In genomic region chr7:97442-97841, GRCh38 we compare ENCODE assay signal across 29 cellular contexts.
"Had no signal": no experiment of that assay in that cellular context is flagged by ENCODE, and none has a peak within 500 bp of the region (broad histone marks: within the 10 kb centered on the region; RNA-seq: fewer than 3 reads in every experiment).

No MANE protein-coding gene starts in this region.

- H3K27ac ChIP-seq: ovary, psoas muscle, tibial nerve had no signal

- H3K36me3 ChIP-seq: ovary, tibial nerve had no signal

- DNase-seq: activated CD4-positive, alpha-beta memory T cell treated with anti-CD3 and anti-CD28 coated beads for 36 hours; activated CD4-positive, alpha-beta T cell treated with anti-CD3 and anti-CD28 coated beads, Interleukin-2, amount 10 ng/mL, durations not matched to agents 24 days and 14 days; activated CD8-positive, alpha-beta memory T cell treated with anti-CD3 and anti-CD28 coated beads, Interleukin-2, amount 50 U/mL, for 48 hours; activated gamma-delta T cell; activated naive CD4-positive, alpha-beta T cell treated with anti-CD3 and anti-CD28 coated beads, Interleukin-2, amount 50 U/mL, for 16 hours; activated T-cell treated with anti-CD3 and anti-CD28 coated beads, Interleukin-2, amount 50 U/mL, for 24 hours; amniotic stem cell; caudate nucleus; cortex of kidney; foreskin fibroblast; head of caudate nucleus; hippocampal formation; left ventricle myocardium superior; mammary epithelial cell; naive B cell; ovary; psoas muscle; stimulated activated CD4-positive, alpha-beta T cell treated with anti-CD3 and anti-CD28 coated beads, Interleukin-1b, Interleukin-23, amount 100 ng/mL, for 48 hours; stimulated activated CD4-positive, alpha-beta T cell treated with anti-CD3 and anti-CD28 coated beads, Interleukin-4, amount 100 ng/mL, for 4 hours; stimulated activated CD8-positive, alpha-beta memory T cell treated with anti-CD3 and anti-CD28 coated beads, Interleukin-4, amount 100 ng/mL, for 48 hours; stimulated activated naive CD8-positive, alpha-beta T cell treated with anti-CD3 and anti-CD28 coated beads, Interleukin-15, amount 100 ng/mL, for 72 hours had no signal

- H3K4me2 ChIP-seq: smooth muscle cell had no signal

- H3K4me3 Mint-ChIP-seq: activated CD4-positive, alpha-beta memory T cell treated with anti-CD3 and anti-CD28 coated beads for 36 hours; activated CD4-positive, alpha-beta T cell treated with anti-CD3 and anti-CD28 coated beads, Interleukin-2, amount 10 ng/mL, durations not matched to agents 24 days and 14 days; activated T-cell treated with anti-CD3 and anti-CD28 coated beads, Interleukin-2, amount 50 U/mL, for 24 hours; mesothelial cell of epicardium; naive B cell; stimulated activated memory B cell treated with anti-CD40 and anti-IgM and Interleukin-4, amounts not matched to agents 10 μg/mL and 1 μg/mL and 100 μg/mL, for 72 hours; stimulated activated naive CD8-positive, alpha-beta T cell treated with anti-CD3 and anti-CD28 coated beads, Interleukin-15, amount 100 ng/mL, for 72 hours had no signal

- H3K36me3 Mint-ChIP-seq: activated CD4-positive, alpha-beta memory T cell treated with anti-CD3 and anti-CD28 coated beads for 36 hours; mesothelial cell of epicardium had no signal

- H3K4me1 Mint-ChIP-seq: activated CD4-positive, alpha-beta T cell treated with anti-CD3 and anti-CD28 coated beads, Interleukin-2, amount 10 ng/mL, durations not matched to agents 24 days and 14 days; stimulated activated naive CD8-positive, alpha-beta T cell treated with anti-CD3 and anti-CD28 coated beads, Interleukin-15, amount 100 ng/mL, for 72 hours had no signal

- H3K27me3 ChIP-seq: ovary, tibial nerve had no signal

- H3K27ac Mint-ChIP-seq: activated CD4-positive, alpha-beta memory T cell treated with anti-CD3 and anti-CD28 coated beads for 36 hours; activated CD4-positive, alpha-beta T cell treated with anti-CD3 and anti-CD28 coated beads, Interleukin-2, amount 10 ng/mL, durations not matched to agents 24 days and 14 days; activated T-cell treated with anti-CD3 and anti-CD28 coated beads, Interleukin-2, amount 50 U/mL, for 24 hours; mesothelial cell of epicardium; naive B cell; stimulated activated memory B cell treated with anti-CD40 and anti-IgM and Interleukin-4, amounts not matched to agents 10 μg/mL and 1 μg/mL and 100 μg/mL, for 72 hours had no signal

- H3K4me1 ChIP-seq: psoas muscle, tibial nerve had no signal

- ATAC-seq: activated CD4-positive, CD25-positive, alpha-beta regulatory T cell treated with anti-CD3 and anti-CD28 coated beads, Interleukin-2, amount 50 U/mL, for 24 hours; esophagus mucosa; left ventricle myocardium superior; psoas muscle; stimulated activated memory B cell treated with anti-CD40 and anti-IgM and Interleukin-4, amounts not matched to agents 10 μg/mL and 1 μg/mL and 100 μg/mL, for 72 hours; stimulated activated naive CD8-positive, alpha-beta T cell treated with anti-CD3 and anti-CD28 coated beads, Interleukin-15, amount 100 ng/mL, for 72 hours had no signal

- H3K9me3 ChIP-seq: ovary had no signal

- H3K4me3 ChIP-seq: ovary, psoas muscle, smooth muscle cell, tibial nerve had no signal

- FAIRE-seq: astrocyte, islet of Langerhans had no signal
